Comparison of ENCODE assay signal across 10 cellular contexts in genomic region chr3:126781889-126782491, GRCh38.
DNase-seq lines count a peak whose midpoint lies in the region; ATAC-seq and TF ChIP-seq lines count a peak whose summit lies in the region.
"Had no signal": no experiment of that assay in that cellular context is flagged by ENCODE, and none has a peak within 500 bp of the region (broad histone marks: within the 10 kb centered on the region; RNA-seq: fewer than 3 reads in every experiment).

No MANE protein-coding gene starts in this region.

- WGBS in GM23248 (ENCODE audit: low coverage in 1 of 2, low lambda C conversion rate in 2 of 2, missing lambda C conversion rate in 2 of 2), 2 experiments: 0 to 1% methylated on average over 12 of the region's 12 CpGs

- H3K79me2 ChIP-seq in GM23248 (ENCODE audit: insufficient read depth): no peaks in the 10 kb centered on the region

- intact Hi-C loops in Right ventricle myocardium superior (cut with DNase I): no loop called here
- intact Hi-C loops in posterior vena cava (cut with DNase I): no loop called here

- no peaks in the 10 kb centered on the region for H3K27me3 Mint-ChIP-seq in WTC11 (ENCODE audit: low read depth)
- H3K27me3 Mint-ChIP-seq: activated CD8-positive, alpha-beta T cell treated with anti-CD3 and anti-CD28 coated beads for 36 hours had no signal

- CTCF ChIA-PET in WTC11 (lab: Charles Lee): no interaction called here

- H3K27ac ChIP-seq in GM23248: peak overlapping the region; percentile 100

- H3K4me1 Mint-ChIP-seq in WTC11: peaks cover 48% of the 10 kb centered on the region

- POLR2A ChIA-PET in WTC11 (lab: Charles Lee): no interaction called here

- H4K20me1 ChIP-seq in GM23248 (ENCODE audit: insufficient read depth): no peaks in the 10 kb centered on the region

- ATAC-seq in WTC11 (no peak), Right ventricle myocardium superior (ENCODE audit: poor library complexity) (peak; percentile 81), GM18867 (IDR thresholded peaks at IDR 0.05; ENCODE audit: unreplicated experiment) (no peak), GM19324 (IDR thresholded peaks at IDR 0.05; ENCODE audit: low FRiP score, unreplicated experiment) (no peak)
- ATAC-seq: activated CD8-positive, alpha-beta T cell treated with anti-CD3 and anti-CD28 coated beads for 36 hours had no signal

- DNase-seq in GM23248 (peak; percentile 88), WTC11 (ENCODE audit: low spot score) (no peak), Right ventricle myocardium superior (no peak), posterior vena cava (ENCODE audit: low spot score) (no peak)
- DNase-seq in stimulated activated CD4-positive, alpha-beta T cell treated with anti-CD3 and anti-CD28 coated beads, Interleukin-4, amount 100 ng/mL, for 24 hours: no peak
- DNase-seq: activated CD8-positive, alpha-beta T cell treated with anti-CD3 and anti-CD28 coated beads for 36 hours had no signal

- H2AFZ ChIP-seq in GM23248: peak overlapping the region; percentile 40

- H3K9me2 ChIP-seq in GM23248 (ENCODE audit: insufficient read depth): no peaks in the 10 kb centered on the region

- H3K27ac Mint-ChIP-seq in WTC11: peak overlapping the region; percentile 55
- H3K27ac Mint-ChIP-seq: activated CD8-positive, alpha-beta T cell treated with anti-CD3 and anti-CD28 coated beads for 36 hours; dendritic cell treated with granulocyte-macrophage colony-stimulating factor and Interleukin-4, amounts not matched to agents 40 ng/mL and 50 ng/mL, for 4 days had no signal

- no peaks in the 10 kb centered on the region; the same call in 1 of the 2 replicates for H3K36me3 Mint-ChIP-seq in WTC11

- H3K9ac ChIP-seq in GM23248 (peak overlapping the region; percentile 87), skeletal muscle satellite cell (ENCODE audit: low read depth, low read length) (peak overlapping the region; percentile 77)

- no peak overlapping the region for H3K4me3 Mint-ChIP-seq in WTC11
- H3K4me3 Mint-ChIP-seq: activated CD8-positive, alpha-beta T cell treated with anti-CD3 and anti-CD28 coated beads for 36 hours; dendritic cell treated with granulocyte-macrophage colony-stimulating factor and Interleukin-4, amounts not matched to agents 40 ng/mL and 50 ng/mL, for 4 days had no signal

- H3K36me3 ChIP-seq in GM23248 (ENCODE audit: low read depth): no peaks in the 10 kb centered on the region
- H3K36me3 ChIP-seq in skeletal muscle satellite cell (ENCODE audit: insufficient read depth, low read length): no peaks in the 10 kb centered on the region

- H3K27me3 ChIP-seq in GM23248 (replicated peaks; ENCODE audit: insufficient read depth): no peaks in the 10 kb centered on the region
- no peaks in the 10 kb centered on the region for H3K27me3 ChIP-seq in skeletal muscle satellite cell (ENCODE audit: control insufficient read depth, insufficient read depth, low read length)

- H3K9me3 ChIP-seq in GM23248 (ENCODE audit: low read depth) (no peaks in the 10 kb centered on the region), skeletal muscle satellite cell (replicated peaks; ENCODE audit: low read length) (no peaks in the 10 kb centered on the region)

- H3K4me3 ChIP-seq in GM23248 (peak overlapping the region; percentile 60), skeletal muscle satellite cell (ENCODE audit: low read length) (peak overlapping the region; percentile 25)

- in situ Hi-C loops in GM23248 (cut with MboI): no loop called here

- H3F3A ChIP-seq in GM23248 (ENCODE audit: insufficient read depth): peaks cover 35% of the 10 kb centered on the region

- H3K4me2 ChIP-seq in GM23248 (ENCODE audit: unreplicated experiment): peak overlapping the region; percentile 88
- H3K4me2 ChIP-seq in skeletal muscle satellite cell (ENCODE audit: low read length): peak overlapping the region; percentile 66

- no peaks in the 10 kb centered on the region for H3K9me3 Mint-ChIP-seq in WTC11
- H3K9me3 Mint-ChIP-seq: dendritic cell treated with granulocyte-macrophage colony-stimulating factor and Interleukin-4, amounts not matched to agents 40 ng/mL and 50 ng/mL, for 4 days had no signal

- peaks cover 39% of the 10 kb centered on the region for H3K4me1 ChIP-seq in GM23248 (ENCODE audit: insufficient read depth)
- H3K4me1 ChIP-seq in skeletal muscle satellite cell (ENCODE audit: control insufficient read depth, insufficient read depth, low read length): peaks cover 32% of the 10 kb centered on the region

- TF ChIP-seq CTCF in WTC11 (IDR thresholded peaks at IDR 0.05): no peak

TF ChIP-seq in WTC11, 78 proteins besides CTCF, POLR2A, EP300 and RAD21:
- TF ChIP-seq ZNF671 (CRISPR knock-in tag; IDR thresholded peaks at IDR 0.05): no peak
- TF ChIP-seq SOX15 (CRISPR knock-in tag; IDR thresholded peaks at IDR 0.05): no peak
- TF ChIP-seq ETV6 (CRISPR knock-in tag; IDR thresholded peaks at IDR 0.05): no peak
- no peak for TF ChIP-seq E2F1 (CRISPR knock-in tag; IDR thresholded peaks at IDR 0.05)
- TF ChIP-seq ZBTB21 (CRISPR knock-in tag; IDR thresholded peaks at IDR 0.05; ENCODE audit: borderline replicate concordance): no peak
- TF ChIP-seq NFE2L1 (CRISPR knock-in tag; IDR thresholded peaks at IDR 0.05): no peak
- no peak for TF ChIP-seq RELA (CRISPR knock-in tag; IDR thresholded peaks at IDR 0.05; ENCODE audit: borderline replicate concordance)
- TF ChIP-seq ZNF317 (CRISPR knock-in tag; IDR thresholded peaks at IDR 0.05; ENCODE audit: borderline replicate concordance, low read depth): no peak
- TF ChIP-seq SMAD4 (CRISPR knock-in tag; IDR thresholded peaks at IDR 0.05): no peak
- TF ChIP-seq NR3C1 (CRISPR knock-in tag; conservative IDR thresholded peaks at IDR 0.05; ENCODE audit: low read depth): no peak
- no peak for TF ChIP-seq ERG (CRISPR knock-in tag; IDR thresholded peaks at IDR 0.05)
- TF ChIP-seq CREB1 (CRISPR knock-in tag; IDR thresholded peaks at IDR 0.05): no peak
- no peak for TF ChIP-seq TEAD4 (CRISPR knock-in tag; IDR thresholded peaks at IDR 0.05)
- TF ChIP-seq ZNF425 (CRISPR knock-in tag; conservative IDR thresholded peaks at IDR 0.05): no peak
- no peak for TF ChIP-seq SMAD3 (CRISPR knock-in tag; IDR thresholded peaks at IDR 0.05; ENCODE audit: borderline replicate concordance)
- TF ChIP-seq RORB (CRISPR knock-in tag; IDR thresholded peaks at IDR 0.05): no peak
- TF ChIP-seq HMGA2 (CRISPR knock-in tag; IDR thresholded peaks at IDR 0.05): no peak
TF ChIP-seq in WTC11: peak in this region for 0.
